In the genomic region with DNA sequence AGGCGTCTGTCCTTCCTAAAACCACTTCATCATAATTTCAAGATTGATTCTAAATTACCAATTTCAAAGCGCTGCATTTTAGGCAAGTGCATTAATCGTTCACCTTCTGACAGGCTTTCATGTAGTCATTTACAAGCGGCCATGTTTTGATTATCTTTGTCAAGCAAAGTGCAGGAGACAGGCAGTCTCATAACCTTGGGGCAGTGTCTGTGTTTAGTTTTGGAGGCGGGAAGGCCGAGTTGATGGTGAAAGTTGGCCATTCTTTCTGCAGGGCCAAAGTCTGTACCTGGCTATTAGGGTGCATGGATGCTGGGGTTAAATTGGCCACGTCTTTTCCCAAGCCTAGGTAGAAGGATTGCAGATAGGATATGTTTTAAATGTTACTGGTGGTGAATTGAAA, we compare ENCODE assay signal across 11 cellular contexts. TPM values are rescaled to one million over a fixed set of nuclear protein-coding genes. Genes with fewer than 3 reads are reported as not detected.
A peak's percentile ranks its signal among the peaks of the same experiment; 100 is the strongest.
DNase-seq lines count a peak whose midpoint lies in the region; FAIRE-seq and TF ChIP-seq lines count a peak whose summit lies in the region.
"Had no signal": no experiment of that assay in that cellular context is flagged by ENCODE, and none has a peak within 500 bp of the region (broad histone marks: within the 10 kb centered on the region; RNA-seq: fewer than 3 reads in every experiment).

No MANE protein-coding gene starts in this region.

- H3K4me2 ChIP-seq in hepatocyte: peak overlapping the region; percentile 87

- peaks cover 37% of the 10 kb centered on the region for H4K20me1 ChIP-seq in hepatocyte (ENCODE audit: insufficient read depth, poor library complexity, severe bottlenecking)

- H3K27me3 ChIP-seq in hepatocyte (no peaks in the 10 kb centered on the region), small intestine (ENCODE audit: control insufficient read depth in 2 of 2, insufficient read depth in 2 of 2, low read length in 2 of 2) (no peaks in the 10 kb centered on the region)
- H3K27me3 ChIP-seq: tibial nerve had no signal

- peak overlapping the region; percentile 84 for H3K4me3 Mint-ChIP-seq in activated T-cell treated with anti-CD3 and anti-CD28 coated beads, Interleukin-2, amount 50 U/mL, for 24 hours
- H3K4me3 Mint-ChIP-seq in activated CD4-positive, alpha-beta memory T cell treated with anti-CD3 and anti-CD28 coated beads for 36 hours: peak overlapping the region; percentile 80

- H3K27ac Mint-ChIP-seq in activated T-cell treated with anti-CD3 and anti-CD28 coated beads, Interleukin-2, amount 50 U/mL, for 24 hours: peak overlapping the region; percentile 94
- peak overlapping the region; percentile 90 for H3K27ac Mint-ChIP-seq in activated CD4-positive, alpha-beta memory T cell treated with anti-CD3 and anti-CD28 coated beads for 36 hours

- no peak for DNase-seq in activated T-cell treated with anti-CD3 and anti-CD28 coated beads, Interleukin-2, amount 50 U/mL, for 24 hours
- DNase-seq in activated T-cell treated with anti-CD3 and anti-CD28 coated beads, Interleukin-2, amount 50 U/mL, for 48 hours: no peak
- no peak for DNase-seq in activated CD4-positive, alpha-beta memory T cell treated with anti-CD3 and anti-CD28 coated beads for 36 hours
- DNase-seq in hepatocyte (ENCODE audit: low spot score) (peak; percentile 30), small intestine (peak; percentile 55), A172 (ENCODE audit: low spot score) (no peak), NCI-H1436 (lab: John Stamatoyannopoulos, UW) (no peak)
- DNase-seq in stimulated activated CD8-positive, alpha-beta memory T cell treated with anti-CD3 and anti-CD28 coated beads, Interleukin-4, amount 100 ng/mL, for 48 hours: no peak
- DNase-seq: NCI-H226 had no signal

- H3K4me1 ChIP-seq in hepatocyte (ENCODE audit: insufficient read depth) (peaks cover 23% of the 10 kb centered on the region), small intestine (ENCODE audit: control insufficient read depth in 2 of 2, insufficient read depth in 1 of 2, low read depth in 1 of 2, low read length in 1 of 2) (peaks cover 2 to 6% of the 10 kb centered on the region in 2 donors)

- H2AFZ ChIP-seq in hepatocyte: no peak overlapping the region

- H3K27ac ChIP-seq in hepatocyte (peak overlapping the region; percentile 95), small intestine (ENCODE audit: low read depth in 1 of 2, low read length in 1 of 2) (peak overlapping the region; percentile 89 to 99)

- no peak for TF ChIP-seq CTCF in hepatocyte (IDR thresholded peaks at IDR 0.05; ENCODE audit: poor library complexity)

- CTCF ChIA-PET in activated CD4-positive, alpha-beta memory T cell treated with anti-CD3 and anti-CD28 coated beads for 36 hours (lab: Charles Lee): no interaction called here

- no peaks in the 10 kb centered on the region for H3K27me3 Mint-ChIP-seq in activated T-cell treated with anti-CD3 and anti-CD28 coated beads, Interleukin-2, amount 50 U/mL, for 24 hours
- H3K27me3 Mint-ChIP-seq in activated CD4-positive, alpha-beta memory T cell treated with anti-CD3 and anti-CD28 coated beads for 36 hours: no peaks in the 10 kb centered on the region

- peaks cover 65% of the 10 kb centered on the region for H3K36me3 Mint-ChIP-seq in activated T-cell treated with anti-CD3 and anti-CD28 coated beads, Interleukin-2, amount 50 U/mL, for 24 hours (ENCODE audit: low read depth)
- H3K36me3 Mint-ChIP-seq in activated CD4-positive, alpha-beta memory T cell treated with anti-CD3 and anti-CD28 coated beads for 36 hours: peaks cover 33% of the 10 kb centered on the region

- H3K9me3 Mint-ChIP-seq in activated T-cell treated with anti-CD3 and anti-CD28 coated beads, Interleukin-2, amount 50 U/mL, for 24 hours: no peaks in the 10 kb centered on the region
- H3K9me3 Mint-ChIP-seq in activated CD4-positive, alpha-beta memory T cell treated with anti-CD3 and anti-CD28 coated beads for 36 hours: no peaks in the 10 kb centered on the region

- peaks cover 74% of the 10 kb centered on the region for H3K79me2 ChIP-seq in hepatocyte

- no peaks in the 10 kb centered on the region for H3K9me2 ChIP-seq in hepatocyte (replicated peaks; ENCODE audit: insufficient read depth)

- POLR2A ChIA-PET in activated CD4-positive, alpha-beta memory T cell treated with anti-CD3 and anti-CD28 coated beads for 36 hours (lab: Charles Lee): interaction anchor here (1.3 to 1.9 kb wide), 2 partner anchors 17 to 25 kb away, joined by 3 to 4 read pairs; no protein-coding TSS in a partner anchor

- H3K36me3 ChIP-seq in hepatocyte (replicated peaks; ENCODE audit: insufficient read depth, low read depth) (no peaks in the 10 kb centered on the region), small intestine (ENCODE audit: control insufficient read depth in 2 of 2, insufficient read depth in 2 of 2, low read length in 2 of 2) (peaks cover 0 to 7% of the 10 kb centered on the region in 2 donors)

- peaks cover 63% of the 10 kb centered on the region for H3K4me1 Mint-ChIP-seq in activated T-cell treated with anti-CD3 and anti-CD28 coated beads, Interleukin-2, amount 50 U/mL, for 24 hours (ENCODE audit: low read depth)
- peaks cover 57% of the 10 kb centered on the region for H3K4me1 Mint-ChIP-seq in activated CD4-positive, alpha-beta memory T cell treated with anti-CD3 and anti-CD28 coated beads for 36 hours (ENCODE audit: low read depth)

- H3K9me3 ChIP-seq in hepatocyte (ENCODE audit: low read depth) (no peaks in the 10 kb centered on the region), small intestine (ENCODE audit: control insufficient read depth, low read depth) (no peaks in the 10 kb centered on the region)
- H3K9me3 ChIP-seq: tibial nerve had no signal

- FAIRE-seq in small intestine (lab: Jason Lieb, UNC): no peak
- FAIRE-seq: islet of Langerhans had no signal

- WGBS in hepatocyte (ENCODE audit: low lambda C conversion rate, missing lambda C conversion rate): 42% methylated on average over 7 of the region's 7 CpGs
- WGBS in small intestine, 3 donors: 21 to 59% (median 29%) methylated on average over 7 of the region's 7 CpGs

- intact Hi-C loops in activated CD4-positive, alpha-beta memory T cell treated with anti-CD3 and anti-CD28 coated beads for 36 hours (cut with micrococcal nuclease): loop anchor here (2.0 to 10.0 kb wide), 4 partner anchors 17 to 206 kb away; a partner anchor contains a TSS

- H3K4me3 ChIP-seq in hepatocyte: peak overlapping the region; percentile 8
- H3K4me3 ChIP-seq in small intestine (ENCODE audit: low read depth in 1 of 2, low read length in 2 of 2): peak overlapping the region in 1 of 2 donors; percentile 91
- H3K4me3 ChIP-seq: tibial nerve had no signal

RNA-seq across cellular contexts. Expression of a gene that starts 2.9 kb away (rescaled TPM):
- total RNA-seq in activated CD4-positive, alpha-beta memory T cell treated with anti-CD3 and anti-CD28 coated beads for 36 hours: 10 to 100 TPM; 71.4 to 82.4 TPM
- total RNA-seq in hepatocyte: 51.2 and 63.9 TPM in 2 replicates
- polyA plus RNA-seq in hepatocyte: 31.7 and 41.0 TPM in 2 replicates
- 10 to 100 TPM; 21.3 to 43.9 (median 41.6) TPM for polyA plus RNA-seq in small intestine
- 73.4 and 73.5 TPM in 2 replicates for total RNA-seq in A172 (2014; rRNA removed; shearing (Covaris generic))

Comparison
In these comparisons a context has a peak if more than half of its experiments do, and no peak if none do; other contexts are left out.
1. DNase-seq: peak in hepatocyte (single experiment) and small intestine (single experiment); none in activated T-cell treated with anti-CD3 and anti-CD28 coated beads, Interleukin-2, amount 50 U/mL, for 24 hours (single experiment), activated T-cell treated with anti-CD3 and anti-CD28 coated beads, Interleukin-2, amount 50 U/mL, for 48 hours (0 of 2), activated CD4-positive, alpha-beta memory T cell treated with anti-CD3 and anti-CD28 coated beads for 36 hours (single experiment), A172 (single experiment), stimulated activated CD8-positive, alpha-beta memory T cell treated with anti-CD3 and anti-CD28 coated beads, Interleukin-4, amount 100 ng/mL, for 48 hours (single experiment) and NCI-H1436 (single experiment).